21 cellular contexts compared by ENCODE assay signal in genomic region chr3:108414007-108414406, GRCh38.
"Had no signal": no experiment of that assay in that cellular context is flagged by ENCODE, and none has a peak within 500 bp of the region (broad histone marks: within the 10 kb centered on the region; RNA-seq: fewer than 3 reads in every experiment).

No MANE protein-coding gene starts in this region.

- H3K4me1 ChIP-seq: heart right ventricle, left ventricle myocardium inferior, neural progenitor cell, stomach had no signal

- H3K9me3 Mint-ChIP-seq: activated naive CD4-positive, alpha-beta T cell treated with anti-CD3 and anti-CD28 coated beads, Interleukin-2, amount 50 U/mL, for 72 hours; activated T-helper 1 cell treated with anti-CD3 and anti-CD28 coated beads, Interleukin-12 subunit alpha, Interleukin-12 subunit beta, Interleukin-2, Interleukin-4 antibody, amounts not matched to agents 30 ng/mL and 10 ng/mL and 1 ng/mL, durations not matched to agents 14 hours and 24 hours and 36 hours; effector memory CD8-positive, alpha-beta T cell; memory B cell; naive B cell; stimulated activated effector memory CD8-positive, alpha-beta T cell treated with anti-CD3 and anti-CD28 coated beads, Interleukin-12 subunit alpha, Interleukin-12 subunit beta, amount 100 ng/mL, for 72 hours; T-cell had no signal

- DNase-seq: activated CD4-positive, alpha-beta T cell treated with anti-CD3 and anti-CD28 coated beads for 36 hours; activated CD4-positive, alpha-beta T cell treated with anti-CD3 and anti-CD28 coated beads, Interleukin-2, amount 50 U/mL, for 48 hours; activated gamma-delta T cell treated with Interleukin-2 at 50 U/mL for 16 hours; amniotic stem cell; effector memory CD8-positive, alpha-beta T cell; heart right ventricle; kidney glomerular epithelial cell; left ventricle myocardium inferior; naive B cell; stomach; T-cell had no signal

- H3K36me3 ChIP-seq: cardiac muscle cell, heart right ventricle, left ventricle myocardium inferior, neural progenitor cell, stomach had no signal

- H3K9me3 ChIP-seq: heart right ventricle, left ventricle myocardium inferior, stomach had no signal

- H3K4me3 Mint-ChIP-seq: activated CD4-positive, alpha-beta T cell treated with anti-CD3 and anti-CD28 coated beads for 36 hours; activated T-helper 1 cell treated with anti-CD3 and anti-CD28 coated beads, Interleukin-12 subunit alpha, Interleukin-12 subunit beta, Interleukin-2, Interleukin-4 antibody, amounts not matched to agents 30 ng/mL and 10 ng/mL and 1 ng/mL, durations not matched to agents 14 hours and 24 hours and 36 hours; effector memory CD8-positive, alpha-beta T cell; memory B cell; naive B cell; neural progenitor cell; stimulated activated effector memory CD8-positive, alpha-beta T cell treated with anti-CD3 and anti-CD28 coated beads, Interleukin-12 subunit alpha, Interleukin-12 subunit beta, amount 100 ng/mL, for 72 hours; T-cell; WTC11 had no signal

- H3K36me3 Mint-ChIP-seq: activated naive CD4-positive, alpha-beta T cell treated with anti-CD3 and anti-CD28 coated beads, Interleukin-2, amount 50 U/mL, for 72 hours; memory B cell; naive B cell; stimulated activated effector memory CD8-positive, alpha-beta T cell treated with anti-CD3 and anti-CD28 coated beads, Interleukin-12 subunit alpha, Interleukin-12 subunit beta, amount 100 ng/mL, for 72 hours; T-cell; WTC11 had no signal

- H3K27me3 ChIP-seq: cardiac muscle cell, heart right ventricle, neural progenitor cell, stomach had no signal

- H3K27ac Mint-ChIP-seq: activated CD4-positive, alpha-beta T cell treated with anti-CD3 and anti-CD28 coated beads for 36 hours; activated naive CD4-positive, alpha-beta T cell treated with anti-CD3 and anti-CD28 coated beads, Interleukin-2, amount 50 U/mL, for 72 hours; activated T-helper 1 cell treated with anti-CD3 and anti-CD28 coated beads, Interleukin-12 subunit alpha, Interleukin-12 subunit beta, Interleukin-2, Interleukin-4 antibody, amounts not matched to agents 30 ng/mL and 10 ng/mL and 1 ng/mL, durations not matched to agents 14 hours and 24 hours and 36 hours; effector memory CD8-positive, alpha-beta T cell; memory B cell; progenitor cell of endocrine pancreas; stimulated activated effector memory CD8-positive, alpha-beta T cell treated with anti-CD3 and anti-CD28 coated beads, Interleukin-12 subunit alpha, Interleukin-12 subunit beta, amount 100 ng/mL, for 72 hours; T-cell; WTC11 had no signal

- H3K4me1 Mint-ChIP-seq: memory B cell, T-cell, WTC11 had no signal

- H3K4me3 ChIP-seq: cardiac muscle cell, heart right ventricle, left ventricle myocardium inferior, neural progenitor cell, skin epidermis, stomach had no signal

- H3K9ac ChIP-seq: neural progenitor cell had no signal

- FAIRE-seq: frontal cortex had no signal

- H2AFZ ChIP-seq: neural progenitor cell had no signal

- H3K27me3 Mint-ChIP-seq: memory B cell, naive B cell, progenitor cell of endocrine pancreas had no signal

- H3K4me2 ChIP-seq: neural progenitor cell had no signal

- H3K27ac ChIP-seq: cardiac muscle cell, heart right ventricle, left ventricle myocardium inferior, neural progenitor cell, skin epidermis, stomach had no signal

- ATAC-seq: activated CD4-positive, alpha-beta T cell treated with anti-CD3 and anti-CD28 coated beads for 36 hours; activated naive CD4-positive, alpha-beta T cell treated with anti-CD3 and anti-CD28 coated beads, Interleukin-2, amount 50 U/mL, for 72 hours; effector memory CD8-positive, alpha-beta T cell; heart right ventricle; stimulated activated effector memory CD8-positive, alpha-beta T cell treated with anti-CD3 and anti-CD28 coated beads, Interleukin-12 subunit alpha, Interleukin-12 subunit beta, amount 100 ng/mL, for 72 hours; T-cell; WTC11 had no signal
